In genomic region chr17:8859029-8859803, GRCh38 we compare ENCODE assay signal across 1 cellular context.
TF ChIP-seq lines count a peak whose summit lies in the region.

No MANE protein-coding gene starts in this region.

TF ChIP-seq in K562, 482 proteins besides CTCF, POLR2A, EP300 and RAD21 (continues in another document):
- TF ChIP-seq ZNF407 (IDR thresholded peaks at IDR 0.05; ENCODE audit: low read depth) (no peak), TSC22D4 (tag; IDR thresholded peaks at IDR 0.05) (no peak), USF1 (CRISPR knock-in tag; IDR thresholded peaks at IDR 0.05) (peak; percentile 71), NBN (IDR thresholded peaks at IDR 0.05; ENCODE audit: low read depth) (no peak), CBFA2T2 (conservative IDR thresholded peaks at IDR 0.05) (peak; percentile 57), JUND (IDR thresholded peaks at IDR 0.05; ENCODE audit: borderline replicate concordance, low read depth, low read length) (no peak), JUND (tag; IDR thresholded peaks at IDR 0.05; ENCODE audit: borderline replicate concordance, low read depth, low read length) (no peak; the same call in 2 of the 3 replicates), WHSC1 (IDR thresholded peaks at IDR 0.05; ENCODE audit: low read length) (no peak), CAMTA2 (CRISPR knock-in tag; conservative IDR thresholded peaks at IDR 0.05) (no peak), DIDO1 (tag; IDR thresholded peaks at IDR 0.05; ENCODE audit: low read depth) (no peak), RAD51 (IDR thresholded peaks at IDR 0.05; ENCODE audit: borderline replicate concordance, low read depth) (peak; percentile 85), TFE3 (CRISPR knock-in tag; IDR thresholded peaks at IDR 0.05) (peak; percentile 98), BHLHE40 (IDR thresholded peaks at IDR 0.05; ENCODE audit: low read length) (peak; percentile 62), USF2 (CRISPR knock-in tag; IDR thresholded peaks at IDR 0.05) (peak; percentile 88), KDM1A (IDR thresholded peaks at IDR 0.05) (no peak), HDAC1 (IDR thresholded peaks at IDR 0.05) (no peak), THRAP3 (IDR thresholded peaks at IDR 0.05; ENCODE audit: borderline replicate concordance) (no peak), ZNF282 (CRISPR knock-in tag; IDR thresholded peaks at IDR 0.05) (no peak), TAL1 (IDR thresholded peaks at IDR 0.05) (no peak), MGA (IDR thresholded peaks at IDR 0.05) (0 out of 2 replicates have a peak, but pooled peaks have one; percentile 17), ZNF121 (CRISPR knock-in tag; conservative IDR thresholded peaks at IDR 0.05) (no peak), NEUROD1 (IDR thresholded peaks at IDR 0.05; ENCODE audit: borderline replicate concordance, low read depth, low read length, partially characterized antibody) (no peak), NR0B1 (IDR thresholded peaks at IDR 0.05; ENCODE audit: partially characterized antibody) (no peak), FOXA3 (CRISPR knock-in tag; conservative IDR thresholded peaks at IDR 0.05 in 1 of 2, IDR thresholded peaks at IDR 0.05 in 1 of 2) (no peak), CTBP1 (IDR thresholded peaks at IDR 0.05; ENCODE audit: borderline replicate concordance) (peak; percentile 77), ZNF263 (CRISPR knock-in tag; IDR thresholded peaks at IDR 0.05; ENCODE audit: borderline replicate concordance) (peak; percentile 32; the same call in 1 of the 2 replicates), MTF1 (CRISPR knock-in tag; IDR thresholded peaks at IDR 0.05; ENCODE audit: borderline replicate concordance) (no peak), RBM22 (IDR thresholded peaks at IDR 0.05; ENCODE audit: low read depth, low read length, poor library complexity, severe bottlenecking) (no peak), FOXO4 (CRISPR knock-in tag; IDR thresholded peaks at IDR 0.05) (no peak)
